ENCODE assay signal across 1 cellular context in genomic region chr6:149728499-149729234, GRCh38.
A peak's percentile ranks its signal among the peaks of the same experiment; 100 is the strongest.
TF ChIP-seq lines count a peak whose summit lies in the region.

No MANE protein-coding gene starts in this region.

TF ChIP-seq in K562, 482 proteins besides CTCF, POLR2A, EP300 and RAD21 (continued from another document and continues in another):
- 0 out of 2 replicates have a peak, but pooled peaks have one; percentile 50 for TF ChIP-seq DEAF1 (CRISPR knock-in tag; IDR thresholded peaks at IDR 0.05)
- TF ChIP-seq ARNT (IDR thresholded peaks at IDR 0.05), result peak; percentile 90 to 94
- TF ChIP-seq KAT2B (IDR thresholded peaks at IDR 0.05; ENCODE audit: low read depth, low read length), result no peak
- TF ChIP-seq SOX6 (IDR thresholded peaks at IDR 0.05), result peak; percentile 88
- TF ChIP-seq CGGBP1 (CRISPR knock-in tag; IDR thresholded peaks at IDR 0.05), result no peak
- TF ChIP-seq TCF3 (CRISPR knock-in tag; IDR thresholded peaks at IDR 0.05), result peak; percentile 95
- peak; percentile 90 for TF ChIP-seq SMAD4 (CRISPR knock-in tag; conservative IDR thresholded peaks at IDR 0.05)
- TF ChIP-seq ZNF436 (CRISPR knock-in tag; IDR thresholded peaks at IDR 0.05), result no peak
- peak; percentile 75 for TF ChIP-seq E2F8 (IDR thresholded peaks at IDR 0.05; ENCODE audit: low read depth, partially characterized antibody)
- no peak for TF ChIP-seq ETS2 (tag; IDR thresholded peaks at IDR 0.05; ENCODE audit: borderline replicate concordance, poor library complexity, severe bottlenecking)
- peak; percentile 71 for TF ChIP-seq CXXC5 (CRISPR knock-in tag; IDR thresholded peaks at IDR 0.05)
- no peak for TF ChIP-seq SP1 (CRISPR knock-in tag; IDR thresholded peaks at IDR 0.05)
- peak; percentile 86 for TF ChIP-seq NEUROD1 (IDR thresholded peaks at IDR 0.05; ENCODE audit: borderline replicate concordance, low read depth, low read length, partially characterized antibody)
- no peak for TF ChIP-seq TAF15 (IDR thresholded peaks at IDR 0.05; ENCODE audit: low read depth, low read length)
- peak in 1 of 2 experiments; percentile 48; a peak in 2 of 4 replicates for TF ChIP-seq NRF1 (conservative IDR thresholded peaks at IDR 0.05 in 1 of 2, IDR thresholded peaks at IDR 0.05 in 1 of 2)
- peak; percentile 74; the same call in 1 of the 2 replicates for TF ChIP-seq ZNF584 (CRISPR knock-in tag; IDR thresholded peaks at IDR 0.05; ENCODE audit: low read depth)
- TF ChIP-seq BHLHE40 (IDR thresholded peaks at IDR 0.05; ENCODE audit: low read length), result peak; percentile 38; the same call in 1 of the 2 replicates
- TF ChIP-seq RBM14 (IDR thresholded peaks at IDR 0.05; ENCODE audit: borderline replicate concordance, insufficient read depth, low read depth, low read length), result no peak
- no peak for TF ChIP-seq KDM4B (IDR thresholded peaks at IDR 0.05; ENCODE audit: borderline replicate concordance in 2 of 2, low read depth in 1 of 2)
- no peak for TF ChIP-seq SIN3B (IDR thresholded peaks at IDR 0.05; ENCODE audit: low read depth)
- no peak for TF ChIP-seq SIN3A (IDR thresholded peaks at IDR 0.05; ENCODE audit: borderline replicate concordance in 2 of 2, control insufficient read depth in 1 of 2, low read depth in 2 of 2, low read length in 2 of 2)
- TF ChIP-seq ARID3A (IDR thresholded peaks at IDR 0.05; ENCODE audit: borderline replicate concordance, low read depth, low read length), result peak; percentile 96
- TF ChIP-seq HDAC3 (IDR thresholded peaks at IDR 0.05; ENCODE audit: borderline replicate concordance, partially characterized antibody), result peak; percentile 47
- TF ChIP-seq SRSF3 (IDR thresholded peaks at IDR 0.05; ENCODE audit: insufficient read depth, low read length), result no peak
- TF ChIP-seq ZMIZ1 (IDR thresholded peaks at IDR 0.05; ENCODE audit: low read depth in 2 of 2, low read length in 2 of 2), result peak in 1 of 2 experiments; percentile 85; a peak in 2 of 4 replicates
- no peak for TF ChIP-seq ZNF655 (CRISPR knock-in tag; IDR thresholded peaks at IDR 0.05)
- no peak for TF ChIP-seq IRF9 (tag; IDR thresholded peaks at IDR 0.05)
- TF ChIP-seq BCL6 (CRISPR knock-in tag; IDR thresholded peaks at IDR 0.05), result peak; percentile 66; the same call in 1 of the 2 replicates
- TF ChIP-seq RBM25 (IDR thresholded peaks at IDR 0.05; ENCODE audit: low read depth, low read length, severe bottlenecking), result no peak
- TF ChIP-seq CCAR2 (IDR thresholded peaks at IDR 0.05; ENCODE audit: low read depth, low read length), result no peak
- TF ChIP-seq CREB3L1 (IDR thresholded peaks at IDR 0.05; ENCODE audit: borderline replicate concordance, low read depth), result 0 out of 2 replicates have a peak, but pooled peaks have one; percentile 20
- no peak for TF ChIP-seq SMC3 (conservative IDR thresholded peaks at IDR 0.05; ENCODE audit: insufficient read depth, low read depth, low read length)
- no peak for TF ChIP-seq KLF10 (CRISPR knock-in tag; IDR thresholded peaks at IDR 0.05)
- no peak for TF ChIP-seq CBFB (CRISPR knock-in tag; IDR thresholded peaks at IDR 0.05)
- TF ChIP-seq FOXO4 (CRISPR knock-in tag; IDR thresholded peaks at IDR 0.05), result no peak
- TF ChIP-seq CREB3 (tag; conservative IDR thresholded peaks at IDR 0.05; ENCODE audit: low read depth), result 0 out of 2 replicates have a peak, but pooled peaks have one; percentile 12
- peak in 1 of 3 experiments; percentile 36 for TF ChIP-seq YY1 (IDR thresholded peaks at IDR 0.05; ENCODE audit: borderline replicate concordance in 1 of 3, control insufficient read depth in 1 of 3, extremely low read depth in 1 of 3, insufficient read depth in 3 of 3, insufficient read length in 1 of 3, insufficient replicate concordance in 2 of 3, low read depth in 1 of 3, low read length in 2 of 3)
- TF ChIP-seq FOXJ2 (tag; IDR thresholded peaks at IDR 0.05), result no peak
- TF ChIP-seq ELF4 (CRISPR knock-in tag; IDR thresholded peaks at IDR 0.05), result peak; percentile 97; the same call in 1 of the 2 replicates
- TF ChIP-seq ZNF280B (CRISPR knock-in tag; IDR thresholded peaks at IDR 0.05), result no peak
